9 cellular contexts compared by ENCODE assay signal in genomic region chr1:43976045-43976444, GRCh38. TPM values are rescaled to one million over a fixed set of nuclear protein-coding genes. Genes with fewer than 3 reads are reported as not detected.
A peak's percentile ranks its signal among the peaks of the same experiment; 100 is the strongest.
DNase-seq lines count a peak whose midpoint lies in the region; ATAC-seq lines count a peak whose summit lies in the region.
"Had no signal": no experiment of that assay in that cellular context is flagged by ENCODE, and none has a peak within 500 bp of the region (broad histone marks: within the 10 kb centered on the region; RNA-seq: fewer than 3 reads in every experiment).

No MANE protein-coding gene starts in this region.

- H3K36me3 Mint-ChIP-seq in activated CD4-positive, alpha-beta memory T cell treated with anti-CD3 and anti-CD28 coated beads, Interleukin-2, amount 10 ng/mL, durations not matched to agents 7 days and 5 days (ENCODE audit: low read depth) = peaks cover 34% of the 10 kb centered on the region

- CTCF ChIA-PET in activated CD4-positive, alpha-beta memory T cell treated with anti-CD3 and anti-CD28 coated beads, Interleukin-2, amount 10 ng/mL, durations not matched to agents 7 days and 5 days (lab: Charles Lee) = interaction anchor here (1.1 to 2.1 kb wide), 6 partner anchors 17 to 212 kb away, joined by 3 to 10 read pairs (median 4); partner anchors contain the start of gene IPO13

- POLR2A ChIA-PET in activated CD4-positive, alpha-beta memory T cell treated with anti-CD3 and anti-CD28 coated beads, Interleukin-2, amount 10 ng/mL, durations not matched to agents 7 days and 5 days (lab: Charles Lee) = interaction anchor here (0.8 to 3.5 kb wide), 9 partner anchors 11 to 745 kb away, joined by 3 to 19 read pairs (median 9); partner anchors contain the start of genes CCDC24, ELOVL1, IPO13 and KDM4A

- H3K4me1 Mint-ChIP-seq in activated CD4-positive, alpha-beta memory T cell treated with anti-CD3 and anti-CD28 coated beads, Interleukin-2, amount 10 ng/mL, durations not matched to agents 7 days and 5 days = peaks cover 60% of the 10 kb centered on the region
- peaks cover 70% of the 10 kb centered on the region for H3K4me1 Mint-ChIP-seq in stimulated activated naive CD8-positive, alpha-beta T cell treated with anti-CD3 and anti-CD28 coated beads, Interleukin-15, amount 100 ng/mL, for 72 hours

- peak overlapping the region; percentile 81 for H3K4me3 ChIP-seq in iPS-11a (ENCODE audit: low read depth, low read length)

- H3K9me3 Mint-ChIP-seq in activated CD4-positive, alpha-beta memory T cell treated with anti-CD3 and anti-CD28 coated beads, Interleukin-2, amount 10 ng/mL, durations not matched to agents 7 days and 5 days = no peaks in the 10 kb centered on the region
- no peaks in the 10 kb centered on the region for H3K9me3 Mint-ChIP-seq in stimulated activated naive CD8-positive, alpha-beta T cell treated with anti-CD3 and anti-CD28 coated beads, Interleukin-15, amount 100 ng/mL, for 72 hours

- ATAC-seq in stimulated activated naive CD8-positive, alpha-beta T cell treated with anti-CD3 and anti-CD28 coated beads, Interleukin-15, amount 100 ng/mL, for 72 hours = no peak
- no peak for ATAC-seq in GM19023 (IDR thresholded peaks at IDR 0.05; ENCODE audit: unreplicated experiment)

- H3K27me3 Mint-ChIP-seq in activated CD4-positive, alpha-beta memory T cell treated with anti-CD3 and anti-CD28 coated beads, Interleukin-2, amount 10 ng/mL, durations not matched to agents 7 days and 5 days = no peaks in the 10 kb centered on the region
- H3K27me3 Mint-ChIP-seq in stimulated activated naive CD8-positive, alpha-beta T cell treated with anti-CD3 and anti-CD28 coated beads, Interleukin-15, amount 100 ng/mL, for 72 hours = no peaks in the 10 kb centered on the region

- H3K27ac Mint-ChIP-seq in activated CD4-positive, alpha-beta memory T cell treated with anti-CD3 and anti-CD28 coated beads, Interleukin-2, amount 10 ng/mL, durations not matched to agents 7 days and 5 days = peak overlapping the region; percentile 80
- no peak overlapping the region for H3K27ac Mint-ChIP-seq in stimulated activated naive CD8-positive, alpha-beta T cell treated with anti-CD3 and anti-CD28 coated beads, Interleukin-15, amount 100 ng/mL, for 72 hours

- DNase-seq in DMS 273 (lab: John Stamatoyannopoulos, UW; ENCODE audit: unreplicated experiment) = peak; percentile 47
- no peak for DNase-seq in DMS 273 treated with DMSO at 0.1 percent for 48 hours (lab: John Stamatoyannopoulos, UW)
- DNase-seq in activated CD4-positive, alpha-beta memory T cell treated with anti-CD3 and anti-CD28 coated beads, Interleukin-2, amount 10 ng/mL, durations not matched to agents 7 days and 5 days = no peak
- DNase-seq in stimulated activated naive CD8-positive, alpha-beta T cell treated with anti-CD3 and anti-CD28 coated beads, Interleukin-15, amount 100 ng/mL, for 72 hours = no peak
- DNase-seq in SW 1271 (lab: John Stamatoyannopoulos, UW) = no peak
- no peak for DNase-seq in activated effector memory CD4-positive, alpha-beta T cell treated with Interleukin-2 at 50 U/mL for 16 hours
- DNase-seq: 8988T had no signal

- H3K4me3 Mint-ChIP-seq in activated CD4-positive, alpha-beta memory T cell treated with anti-CD3 and anti-CD28 coated beads, Interleukin-2, amount 10 ng/mL, durations not matched to agents 7 days and 5 days = peak overlapping the region; percentile 89
- H3K4me3 Mint-ChIP-seq in stimulated activated naive CD8-positive, alpha-beta T cell treated with anti-CD3 and anti-CD28 coated beads, Interleukin-15, amount 100 ng/mL, for 72 hours = peak overlapping the region; percentile 94 to 95

RNA-seq across cellular contexts. Expression of gene ATP6V0B, which starts 1.3 kb away (rescaled TPM):
- 100 to 1,000 TPM; 121 TPM for total RNA-seq in activated CD4-positive, alpha-beta memory T cell treated with anti-CD3 and anti-CD28 coated beads, Interleukin-2, amount 10 ng/mL, durations not matched to agents 7 days and 5 days

RNA-seq across cellular contexts. Expression of gene B4GALT2, which starts 3.0 kb away (rescaled TPM):
- 10 to 100 TPM; 13.0 to 15.5 TPM for total RNA-seq in activated CD4-positive, alpha-beta memory T cell treated with anti-CD3 and anti-CD28 coated beads, Interleukin-2, amount 10 ng/mL, durations not matched to agents 7 days and 5 days

RNA-seq across cellular contexts. Expression of gene DPH2, which starts 6.2 kb away (rescaled TPM):
- 10 to 100 TPM; 18.0 to 19.2 TPM for total RNA-seq in activated CD4-positive, alpha-beta memory T cell treated with anti-CD3 and anti-CD28 coated beads, Interleukin-2, amount 10 ng/mL, durations not matched to agents 7 days and 5 days

RNA-seq across cellular contexts. Expression of gene CCDC24, which starts 15.4 kb away (rescaled TPM):
- total RNA-seq in activated CD4-positive, alpha-beta memory T cell treated with anti-CD3 and anti-CD28 coated beads, Interleukin-2, amount 10 ng/mL, durations not matched to agents 7 days and 5 days = 1 to 10 TPM; 1.8 to 2.2 TPM

RNA-seq across cellular contexts. Expression of gene IPO13, which starts 29.3 kb away (rescaled TPM):
- total RNA-seq in activated CD4-positive, alpha-beta memory T cell treated with anti-CD3 and anti-CD28 coated beads, Interleukin-2, amount 10 ng/mL, durations not matched to agents 7 days and 5 days = 10 to 100 TPM; 21.5 to 23.5 TPM
